1 cellular context compared by ENCODE assay signal in genomic region chr7:1049801-1050200, GRCh38.
TF ChIP-seq lines count a peak whose summit lies in the region.

No MANE protein-coding gene starts in this region.

TF ChIP-seq in H1, 55 proteins besides CTCF, POLR2A, EP300 and RAD21:
- TF ChIP-seq CHD7 (IDR thresholded peaks at IDR 0.05; ENCODE audit: insufficient replicate concordance, low read length) (no peak), EZH2 (IDR thresholded peaks at IDR 0.05; ENCODE audit: low read depth, low read length, severe bottlenecking) (no peak), MAFK (IDR thresholded peaks at IDR 0.05; ENCODE audit: low read depth, low read length) (no peak), SIN3A (conservative IDR thresholded peaks at IDR 0.05 in 1 of 2, IDR thresholded peaks at IDR 0.05 in 1 of 2; ENCODE audit: low read depth in 1 of 2, low read length in 2 of 2) (no peak), ZNF274 (IDR thresholded peaks at IDR 0.05; ENCODE audit: borderline replicate concordance, extremely low read depth, low read length) (no peak), GABPA (IDR thresholded peaks at IDR 0.05; ENCODE audit: borderline replicate concordance, insufficient read depth, low read length) (no peak), TAF1 (IDR thresholded peaks at IDR 0.05; ENCODE audit: low read depth, low read length) (no peak), KDM4A (IDR thresholded peaks at IDR 0.05; ENCODE audit: low read depth, low read length, severe bottlenecking) (no peak), BACH1 (IDR thresholded peaks at IDR 0.05; ENCODE audit: low read length) (no peak), NRF1 (IDR thresholded peaks at IDR 0.05; ENCODE audit: low read depth, low read length) (no peak), CTBP2 (IDR thresholded peaks at IDR 0.05; ENCODE audit: borderline replicate concordance, insufficient read depth, insufficient read length, low read length) (no peak), MAX (IDR thresholded peaks at IDR 0.05) (no peak), SIRT6 (IDR thresholded peaks at IDR 0.05; ENCODE audit: low read length) (no peak), TBP (IDR thresholded peaks at IDR 0.05; ENCODE audit: low read depth, low read length) (no peak), YY1 (IDR thresholded peaks at IDR 0.05; ENCODE audit: low read depth, low read length) (no peak), JUND (IDR thresholded peaks at IDR 0.05; ENCODE audit: low read length) (no peak), RXRA (IDR thresholded peaks at IDR 0.05; ENCODE audit: insufficient read depth, low read depth, low read length) (no peak)
- TF ChIP-seq, protein P1, sequence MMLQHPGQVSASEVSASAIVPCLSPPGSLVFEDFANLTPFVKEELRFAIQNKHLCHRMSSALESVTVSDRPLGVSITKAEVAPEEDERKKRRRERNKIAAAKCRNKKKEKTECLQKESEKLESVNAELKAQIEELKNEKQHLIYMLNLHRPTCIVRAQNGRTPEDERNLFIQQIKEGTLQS (IDR thresholded peaks at IDR 0.05; ENCODE audit: insufficient read depth, low read depth, low read length): no peak
- TF ChIP-seq, protein P2, sequence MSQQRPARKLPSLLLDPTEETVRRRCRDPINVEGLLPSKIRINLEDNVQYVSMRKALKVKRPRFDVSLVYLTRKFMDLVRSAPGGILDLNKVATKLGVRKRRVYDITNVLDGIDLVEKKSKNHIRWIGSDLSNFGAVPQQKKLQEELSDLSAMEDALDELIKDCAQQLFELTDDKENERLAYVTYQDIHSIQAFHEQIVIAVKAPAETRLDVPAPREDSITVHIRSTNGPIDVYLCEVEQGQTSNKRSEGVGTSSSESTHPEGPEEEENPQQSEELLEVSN (IDR thresholded peaks at IDR 0.05): no peak
